In the genomic region with DNA sequence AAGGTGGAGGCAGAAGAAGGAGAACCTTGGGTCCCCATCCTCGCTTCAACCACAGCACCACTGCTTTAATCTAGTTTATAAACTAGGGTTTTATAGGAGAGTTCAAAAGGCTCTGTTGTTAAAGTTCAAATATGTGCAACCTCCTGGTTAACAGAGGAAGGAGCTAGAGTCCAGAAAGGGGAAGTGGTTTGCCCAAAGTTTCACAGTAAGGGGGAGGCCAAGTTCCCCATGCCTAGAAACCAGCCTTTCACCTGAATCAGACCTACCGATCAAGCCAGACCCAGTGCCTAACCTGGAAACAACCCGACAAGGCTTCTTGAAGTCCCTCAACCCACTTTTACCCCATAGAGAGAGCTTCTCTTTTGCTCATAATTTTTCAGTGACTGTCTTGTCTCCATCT, we compare ENCODE assay signal across 11 cellular contexts.
A peak's percentile ranks its signal among the peaks of the same experiment; 100 is the strongest.
DNase-seq lines count a peak whose midpoint lies in the region; ATAC-seq and TF ChIP-seq lines count a peak whose summit lies in the region.
"Had no signal": no experiment of that assay in that cellular context is flagged by ENCODE, and none has a peak within 500 bp of the region (broad histone marks: within the 10 kb centered on the region; RNA-seq: fewer than 3 reads in every experiment).

No MANE protein-coding gene starts in this region.

- peak overlapping the region in 1 of 2 donors; percentile 6 for H3K9ac ChIP-seq in liver (ENCODE audit: low read depth in 1 of 2, low read length in 2 of 2)

- H3K9me3 ChIP-seq in liver (ENCODE audit: control insufficient read depth in 4 of 4, low read length in 3 of 4), result no peaks in the 10 kb centered on the region
- H3K9me3 ChIP-seq: esophagus muscularis mucosa, MG63 had no signal

- ATAC-seq in GM18861 (IDR thresholded peaks at IDR 0.05; ENCODE audit: unreplicated experiment) (peak; percentile 82), HG02588 (IDR thresholded peaks at IDR 0.05; ENCODE audit: unreplicated experiment) (peak; percentile 73), HG03575 (IDR thresholded peaks at IDR 0.05; ENCODE audit: extremely low read depth, insufficient number of reproducible peaks, low FRiP score, unreplicated experiment) (peak; percentile 79)

- no peak for DNase-seq in activated CD8-positive, alpha-beta memory T cell treated with anti-CD3 and anti-CD28 coated beads, Interleukin-2, amount 50 U/mL, for 48 hours
- DNase-seq in NCI-H524 treated with DMSO at 0.1 percent for 48 hours (lab: John Stamatoyannopoulos, UW), result no peak
- no peak for DNase-seq in superior temporal gyrus (ENCODE audit: extremely low spot score)
- no peak for DNase-seq in DMS153 treated with DMSO at 0.1 percent for 48 hours (lab: John Stamatoyannopoulos, UW; ENCODE audit: unreplicated experiment)
- DNase-seq: activated naive CD4-positive, alpha-beta T cell treated with anti-CD3 and anti-CD28 coated beads, Interleukin-2, amount 50 U/mL, for 16 hours; MG63 had no signal

- H3K27ac ChIP-seq in liver (ENCODE audit: low read depth in 1 of 2, low read length in 2 of 2), result peak overlapping the region; percentile 35 to 87
- H3K27ac ChIP-seq: esophagus muscularis mucosa had no signal

- H3K27me3 ChIP-seq in liver (ENCODE audit: control insufficient read depth in 4 of 4, insufficient read depth in 4 of 4, low read length in 3 of 4), result no peaks in the 10 kb centered on the region
- H3K27me3 ChIP-seq: esophagus muscularis mucosa, MG63 had no signal

- H3K36me3 ChIP-seq in liver (ENCODE audit: control insufficient read depth in 4 of 4, insufficient read depth in 3 of 4, low read depth in 1 of 4, low read length in 3 of 4), result no peaks in the 10 kb centered on the region
- H3K36me3 ChIP-seq: esophagus muscularis mucosa, MG63 had no signal

- 79% methylated on average over 3 of the region's 3 CpGs for WGBS in liver

- peaks cover 0 to 25% (median 16%) of the 10 kb centered on the region in 4 donors for H3K4me1 ChIP-seq in liver (ENCODE audit: control insufficient read depth in 4 of 4, insufficient read depth in 4 of 4, low read length in 3 of 4)

- TF ChIP-seq CTCF in liver (IDR thresholded peaks at IDR 0.05; ENCODE audit: low read depth, low read length, missing input control), result no peak

- TF ChIP-seq RAD21 in liver (IDR thresholded peaks at IDR 0.05), result no peak

- no peak overlapping the region for H3K4me3 ChIP-seq in liver (ENCODE audit: low read depth in 1 of 3, low read length in 3 of 3)
- H3K4me3 ChIP-seq: esophagus muscularis mucosa, MG63 had no signal

TF ChIP-seq in liver, 16 proteins besides CTCF, POLR2A, EP300 and RAD21:
- TF ChIP-seq RXRA (IDR thresholded peaks at IDR 0.05) (peak in 1 of 2 donors; percentile 38), YY1 (IDR thresholded peaks at IDR 0.05) (no peak), HNF4A (conservative IDR thresholded peaks at IDR 0.05) (peak in 1 of 2 donors; percentile 17)
